In genomic region chr10:118754556-118755423, GRCh38 we compare ENCODE assay signal across 1 cellular context.
A peak's percentile ranks its signal among the peaks of the same experiment; 100 is the strongest.
TF ChIP-seq lines count a peak whose summit lies in the region.

Gene CACUL1, minus strand, starts transcription at chr10:118754970. Its CDS starts 208 bp downstream, at chr10:118754762.

TF ChIP-seq in HepG2, 621 proteins besides CTCF, POLR2A, EP300 and RAD21 (continued from another document and continues in another):
- TF ChIP-seq ZNF407 (CRISPR knock-in tag; IDR thresholded peaks at IDR 0.05; ENCODE audit: not compliant biosample characterization) (no peak), REPIN1 (CRISPR knock-in tag; IDR thresholded peaks at IDR 0.05; ENCODE audit: borderline replicate concordance, low read depth) (peak; percentile 74; the same call in 1 of the 2 replicates), ZNF276 (CRISPR knock-in tag; IDR thresholded peaks at IDR 0.05; ENCODE audit: low read depth) (no peak), ZNF296 (CRISPR knock-in tag; conservative IDR thresholded peaks at IDR 0.05) (no peak), REL (CRISPR knock-in tag; conservative IDR thresholded peaks at IDR 0.05) (no peak), RNF2 (conservative IDR thresholded peaks at IDR 0.05; ENCODE audit: low read depth) (no peak), SIX1 (CRISPR knock-in tag; IDR thresholded peaks at IDR 0.05; ENCODE audit: borderline replicate concordance) (no peak), ZFP82 (CRISPR knock-in tag; IDR thresholded peaks at IDR 0.05; ENCODE audit: borderline replicate concordance) (no peak; the same call in 1 of the 2 replicates), HNRNPL (IDR thresholded peaks at IDR 0.05; ENCODE audit: low read depth, low read length) (no peak), FUBP1 (CRISPR knock-in tag; IDR thresholded peaks at IDR 0.05; ENCODE audit: borderline replicate concordance) (no peak), ZSCAN31 (CRISPR knock-in tag; IDR thresholded peaks at IDR 0.05; ENCODE audit: low read depth) (peak; percentile 60; the same call in 1 of the 2 replicates), EEA1 (CRISPR knock-in tag; IDR thresholded peaks at IDR 0.05; ENCODE audit: borderline replicate concordance) (no peak; the same call in 1 of the 2 replicates), BCL6 (CRISPR knock-in tag; IDR thresholded peaks at IDR 0.05) (peak; percentile 17; the same call in 1 of the 2 replicates), NFE2L2 (IDR thresholded peaks at IDR 0.05; ENCODE audit: low read length) (no peak), ZNF543 (CRISPR knock-in tag; IDR thresholded peaks at IDR 0.05) (peak; percentile 85; the same call in 1 of the 2 replicates), USF2 (IDR thresholded peaks at IDR 0.05; ENCODE audit: low read depth, low read length) (peak; percentile 98), USF2 (CRISPR knock-in tag; IDR thresholded peaks at IDR 0.05; ENCODE audit: borderline replicate concordance) (peak; percentile 100; the same call in 1 of the 2 replicates), ZBTB26 (CRISPR knock-in tag; IDR thresholded peaks at IDR 0.05; ENCODE audit: borderline replicate concordance) (no peak; the same call in 1 of the 2 replicates), MAZ (IDR thresholded peaks at IDR 0.05; ENCODE audit: borderline replicate concordance, low read depth, low read length) (peak; percentile 25), MAZ (CRISPR knock-in tag; IDR thresholded peaks at IDR 0.05; ENCODE audit: low read depth) (peak; percentile 80), SRSF1 (optimal IDR thresholded peaks at IDR 0.05; ENCODE audit: low read depth, low read length) (no peak), HDAC1 (CRISPR knock-in tag; IDR thresholded peaks at IDR 0.05) (peak; percentile 83), ZNF468 (CRISPR knock-in tag; IDR thresholded peaks at IDR 0.05) (no peak), ZNF235 (CRISPR knock-in tag; IDR thresholded peaks at IDR 0.05; ENCODE audit: borderline replicate concordance) (no peak), RFX1 (IDR thresholded peaks at IDR 0.05) (peak; percentile 98), ELK4 (CRISPR knock-in tag; IDR thresholded peaks at IDR 0.05; ENCODE audit: borderline replicate concordance) (no peak), ZSCAN30 (CRISPR knock-in tag; IDR thresholded peaks at IDR 0.05) (no peak), ZNF24 (IDR thresholded peaks at IDR 0.05) (no peak), MAF1 (CRISPR knock-in tag; IDR thresholded peaks at IDR 0.05; ENCODE audit: borderline replicate concordance) (no peak; the same call in 1 of the 2 replicates), SNAI1 (CRISPR knock-in tag; IDR thresholded peaks at IDR 0.05; ENCODE audit: borderline replicate concordance) (0 out of 2 replicates have a peak, but pooled peaks have one; percentile 71), AKNA (CRISPR knock-in tag; IDR thresholded peaks at IDR 0.05; ENCODE audit: borderline replicate concordance) (no peak), SRF (IDR thresholded peaks at IDR 0.05; ENCODE audit: low read depth, low read length) (no peak)
